In genomic region chr19:40398417-40399056, GRCh38 we compare ENCODE assay signal across 7 cellular contexts. TPM values are rescaled to one million over a fixed set of nuclear protein-coding genes. Genes with fewer than 3 reads are reported as not detected.
DNase-seq lines count a peak whose midpoint lies in the region; ATAC-seq and TF ChIP-seq lines count a peak whose summit lies in the region.

No MANE protein-coding gene starts in this region.

- H3K4me3 ChIP-seq in iPS-15b (ENCODE audit: low read depth, low read length): peak overlapping the region; percentile 42
- no peak overlapping the region for H3K4me3 ChIP-seq in WERI-Rb-1 (ENCODE audit: low read depth, low read length)

- no peaks in the 10 kb centered on the region for H3K27me3 Mint-ChIP-seq in activated T-cell treated with anti-CD3 and anti-CD28 coated beads, Interleukin-2, amount 50 U/mL, for 4 hours (ENCODE audit: low read depth)

- DNase-seq in NCI-H524 treated with DMSO at 0.1 percent for 48 hours (lab: John Stamatoyannopoulos, UW) (peak; percentile 52), WERI-Rb-1 (no peak), SIG-M5 (lab: John Stamatoyannopoulos, UW) (no peak)
- peak; percentile 53 for DNase-seq in activated T-cell treated with anti-CD3 and anti-CD28 coated beads, Interleukin-2, amount 50 U/mL, for 4 hours
- DNase-seq in stimulated activated CD8-positive, alpha-beta memory T cell treated with anti-CD3 and anti-CD28 coated beads, Interleukin-15, amount 100 ng/mL, for 48 hours (ENCODE audit: low read depth in 2 of 2): peak; percentile 32 to 63

- no peak overlapping the region for H3K9ac ChIP-seq in iPS-15b (ENCODE audit: low read depth, low read length)

- no peaks in the 10 kb centered on the region for H3K9me3 Mint-ChIP-seq in activated T-cell treated with anti-CD3 and anti-CD28 coated beads, Interleukin-2, amount 50 U/mL, for 4 hours

- peak; percentile 83 to 84 for ATAC-seq in activated T-cell treated with anti-CD3 and anti-CD28 coated beads, Interleukin-2, amount 50 U/mL, for 4 hours
- no peak for ATAC-seq in GM18861 (IDR thresholded peaks at IDR 0.05; ENCODE audit: unreplicated experiment)

- H3K27ac ChIP-seq in WERI-Rb-1: no peak overlapping the region

- no peaks in the 10 kb centered on the region for H3K36me3 Mint-ChIP-seq in activated T-cell treated with anti-CD3 and anti-CD28 coated beads, Interleukin-2, amount 50 U/mL, for 4 hours (ENCODE audit: insufficient read depth)

- H3K27me3 ChIP-seq in iPS-15b (ENCODE audit: control insufficient read depth, insufficient read depth, low read length): peaks cover 10% of the 10 kb centered on the region
- H3K27me3 ChIP-seq in WERI-Rb-1 (ENCODE audit: insufficient read depth, low read depth, severe bottlenecking): no peaks in the 10 kb centered on the region

- H3K4me3 Mint-ChIP-seq in activated T-cell treated with anti-CD3 and anti-CD28 coated beads, Interleukin-2, amount 50 U/mL, for 4 hours: peak overlapping the region; percentile 37

- no peaks in the 10 kb centered on the region for H3K9me3 ChIP-seq in iPS-15b (ENCODE audit: control insufficient read depth, insufficient read depth, low read length)
- no peaks in the 10 kb centered on the region for H3K9me3 ChIP-seq in WERI-Rb-1 (ENCODE audit: severe bottlenecking)

- H3K4me1 Mint-ChIP-seq in activated T-cell treated with anti-CD3 and anti-CD28 coated beads, Interleukin-2, amount 50 U/mL, for 4 hours (ENCODE audit: low read depth): peaks cover 11% of the 10 kb centered on the region

- peaks cover 3% of the 10 kb centered on the region for H3K4me1 ChIP-seq in iPS-15b (ENCODE audit: control insufficient read depth, insufficient read depth, low read length)

- TF ChIP-seq CTCF in WERI-Rb-1 (IDR thresholded peaks at IDR 0.05; ENCODE audit: low read depth, low read length): no peak

- H3K36me3 ChIP-seq in iPS-15b (ENCODE audit: control insufficient read depth, insufficient read depth, low read length) (no peaks in the 10 kb centered on the region), WERI-Rb-1 (no peaks in the 10 kb centered on the region)

RNA-seq across cellular contexts. Expression of gene HIPK4, which starts 8.6 kb away (rescaled TPM):
- under 1 TPM in 1 of 3 donors, not detected in 2; 0.08 TPM for total RNA-seq in activated T-cell treated with anti-CD3 and anti-CD28 coated beads, Interleukin-2, amount 50 U/mL, for 4 hours

RNA-seq across cellular contexts. Expression of gene PRX, which starts 14.6 kb away (rescaled TPM):
- under 1 TPM; 0.71 to 0.82 (median 0.79) TPM for total RNA-seq in activated T-cell treated with anti-CD3 and anti-CD28 coated beads, Interleukin-2, amount 50 U/mL, for 4 hours

RNA-seq across cellular contexts. Expression of gene SERTAD1, which starts 27.3 kb away (rescaled TPM):
- 10 to 100 TPM; 24.2 to 33.9 (median 33.7) TPM for total RNA-seq in activated T-cell treated with anti-CD3 and anti-CD28 coated beads, Interleukin-2, amount 50 U/mL, for 4 hours

RNA-seq across cellular contexts. Expression of gene SERTAD3, which starts 45.6 kb away (rescaled TPM):
- 1 to 10 TPM; 6.4 to 9.5 (median 6.8) TPM for total RNA-seq in activated T-cell treated with anti-CD3 and anti-CD28 coated beads, Interleukin-2, amount 50 U/mL, for 4 hours

RNA-seq across cellular contexts. Expression of gene PLD3, which starts 50.0 kb away (rescaled TPM):
- total RNA-seq in activated T-cell treated with anti-CD3 and anti-CD28 coated beads, Interleukin-2, amount 50 U/mL, for 4 hours: 10 to 100 TPM; 28.6 to 38.6 (median 33.4) TPM

Comparison
In these comparisons a context has a peak if more than half of its experiments do, and no peak if none do; other contexts are left out.
1. DNase-seq: peak in NCI-H524 treated with DMSO at 0.1 percent for 48 hours (single experiment), activated T-cell treated with anti-CD3 and anti-CD28 coated beads, Interleukin-2, amount 50 U/mL, for 4 hours (single experiment) and stimulated activated CD8-positive, alpha-beta memory T cell treated with anti-CD3 and anti-CD28 coated beads, Interleukin-15, amount 100 ng/mL, for 48 hours (2 of 2); none in WERI-Rb-1 (single experiment) and SIG-M5 (single experiment).